16 cellular contexts compared by ENCODE assay signal in the genomic region with DNA sequence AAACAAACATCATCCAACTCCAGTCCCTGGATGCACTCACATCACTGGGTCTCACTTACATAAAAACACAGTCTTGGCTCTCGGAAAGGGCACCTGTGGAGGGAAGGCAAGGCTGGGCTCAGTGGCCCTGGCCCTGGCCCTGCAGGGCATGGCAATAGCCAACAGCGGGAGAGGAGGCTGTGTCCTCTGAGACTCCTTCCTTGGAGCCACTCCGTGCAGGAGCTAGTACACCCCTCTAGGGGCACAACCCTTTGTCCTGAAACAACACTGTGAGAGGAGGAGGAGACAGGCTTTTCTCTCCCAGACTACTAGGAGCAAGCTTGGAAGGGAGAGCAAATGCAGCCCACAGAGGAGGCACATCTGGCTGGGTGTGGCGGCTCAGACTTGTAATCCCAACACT. TPM values are rescaled to one million over a fixed set of nuclear protein-coding genes. Genes with fewer than 3 reads are reported as not detected.
DNase-seq lines count a peak whose midpoint lies in the region; ATAC-seq, FAIRE-seq and TF ChIP-seq lines count a peak whose summit lies in the region.
"Had no signal": no experiment of that assay in that cellular context is flagged by ENCODE, and none has a peak within 500 bp of the region (broad histone marks: within the 10 kb centered on the region; RNA-seq: fewer than 3 reads in every experiment).

No MANE protein-coding gene starts in this region.

- no peak overlapping the region for H3K4ac ChIP-seq in neuronal stem cell (ENCODE audit: low read length)

- POLR2A ChIA-PET in A549 (lab: Yijun Ruan, JAX) (no interaction called here), HCT116 (lab: Charles Lee) (interaction anchor here (0.6 kb wide), 1 partner anchor 236 kb away, joined by 3 read pairs; no protein-coding TSS in a partner anchor)

- no peaks in the 10 kb centered on the region for H3K27me3 ChIP-seq in HCT116 (ENCODE audit: insufficient read depth, low read length)
- H3K27me3 ChIP-seq in neuronal stem cell (ENCODE audit: control insufficient read depth in 3 of 3, insufficient read depth in 3 of 3, low read depth in 1 of 3, low read length in 3 of 3) = no peaks in the 10 kb centered on the region
- no peaks in the 10 kb centered on the region for H3K27me3 ChIP-seq in small intestine (ENCODE audit: control insufficient read depth in 2 of 2, insufficient read depth in 2 of 2, low read length in 2 of 2)
- H3K27me3 ChIP-seq: cardiac muscle cell had no signal

- H3K36me3 ChIP-seq in HCT116 (ENCODE audit: control insufficient read depth in 1 of 2, insufficient read depth in 2 of 2, low read length in 2 of 2) = peaks cover 70 to 82% of the 10 kb centered on the region in 2 experiments
- H3K36me3 ChIP-seq in neuronal stem cell (replicated peaks in 1 of 2; ENCODE audit: control insufficient read depth in 2 of 2, insufficient read depth in 2 of 2, low read length in 2 of 2) = peaks cover 38 to 98% of the 10 kb centered on the region in 2 donors
- peaks cover 17 to 25% of the 10 kb centered on the region in 2 donors for H3K36me3 ChIP-seq in small intestine (ENCODE audit: control insufficient read depth in 2 of 2, insufficient read depth in 2 of 2, low read length in 2 of 2)

- BruUV-seq in HCT116 (replicated peaks; lab: Mats Ljungman, UMichigan) = no TSS peak

- H3K4me3 ChIP-seq in A549 (no peak overlapping the region), HCT116 (replicated peaks in 1 of 2; ENCODE audit: low read depth in 1 of 2, low read length in 2 of 2) (no peak overlapping the region), neuronal stem cell (ENCODE audit: low read length in 2 of 2) (no peak overlapping the region), small intestine (ENCODE audit: low read depth in 1 of 2, low read length in 2 of 2) (no peak overlapping the region)
- H3K4me3 ChIP-seq: cardiac muscle cell had no signal

- H3K9me3 ChIP-seq in A549 (no peaks in the 10 kb centered on the region), HCT116 (ENCODE audit: control insufficient read depth in 1 of 2, insufficient read depth in 1 of 2, low read depth in 1 of 2, low read length in 2 of 2) (no peaks in the 10 kb centered on the region), neuronal stem cell (replicated peaks in 1 of 2; ENCODE audit: control insufficient read depth in 2 of 2, insufficient read depth in 1 of 2, low read depth in 1 of 2, low read length in 2 of 2) (no peaks in the 10 kb centered on the region), small intestine (ENCODE audit: control insufficient read depth, low read depth) (no peaks in the 10 kb centered on the region)

- no peak overlapping the region for H2BK120ac ChIP-seq in neuronal stem cell (ENCODE audit: low read depth, low read length)

- TF ChIP-seq EP300 in A549 (IDR thresholded peaks at IDR 0.05) = no peak

- H2AK5ac ChIP-seq in neuronal stem cell (ENCODE audit: low read depth, low read length) = no peak overlapping the region

- peaks cover 43% of the 10 kb centered on the region for H3K79me2 ChIP-seq in HCT116 (ENCODE audit: insufficient read depth, low read length)

- H3K9ac ChIP-seq in HCT116 (ENCODE audit: low read length) (no peak overlapping the region), neuronal stem cell (ENCODE audit: low read depth, low read length, poor library complexity) (peak overlapping the region; percentile 47)
- H3K9ac ChIP-seq: parathyroid adenoma had no signal

- H4K8ac ChIP-seq in neuronal stem cell (ENCODE audit: low read depth, low read length) = no peak overlapping the region

- no peak for TF ChIP-seq RAD21 in A549 (conservative IDR thresholded peaks at IDR 0.05 in 1 of 2, IDR thresholded peaks at IDR 0.05 in 1 of 2)
- no peak for TF ChIP-seq RAD21 in HCT116 (IDR thresholded peaks at IDR 0.05; ENCODE audit: low read depth)

- ATAC-seq in A549 (peak; percentile 46 to 59; a peak in 2 of 6 replicates), HCT116 (peak; percentile 63), HG02798 (IDR thresholded peaks at IDR 0.05; ENCODE audit: poor library complexity, unreplicated experiment) (no peak), GM19324 (IDR thresholded peaks at IDR 0.05; ENCODE audit: low FRiP score, unreplicated experiment) (no peak)

- H2BK15ac ChIP-seq in neuronal stem cell (ENCODE audit: low read length) = no peak overlapping the region

- no peaks in the 10 kb centered on the region for H3K79me1 ChIP-seq in neuronal stem cell (ENCODE audit: low read depth, low read length)

- H4K91ac ChIP-seq in neuronal stem cell (ENCODE audit: low read depth, low read length, poor library complexity) = no peak overlapping the region

- no peak for TF ChIP-seq CTCF in A549 (IDR thresholded peaks at IDR 0.05)
- TF ChIP-seq CTCF in HCT116 (IDR thresholded peaks at IDR 0.05 in 2 of 3, conservative IDR thresholded peaks at IDR 0.05 in 1 of 3; ENCODE audit: borderline replicate concordance in 1 of 3, insufficient read depth in 1 of 3, low read depth in 2 of 3, low read length in 2 of 3) = no peak

- TF ChIP-seq POLR2A in A549 (IDR thresholded peaks at IDR 0.05; ENCODE audit: low read length) = no peak
- no peak for TF ChIP-seq POLR2A in HCT116 (IDR thresholded peaks at IDR 0.05; ENCODE audit: borderline replicate concordance, extremely low read depth, insufficient read depth, insufficient read length)

- intact Hi-C loops in HCT116 (cut with micrococcal nuclease) = no loop called here

- CTCF ChIA-PET in A549 (lab: Yijun Ruan, JAX) (interaction anchor here (0.7 to 1.7 kb wide), 4 partner anchors 11 to 237 kb away, joined by 3 to 6 read pairs (median 4); no protein-coding TSS in a partner anchor), HCT116 (lab: Charles Lee) (interaction anchor here (1.7 kb wide), 1 partner anchor 236 kb away, joined by 7 read pairs; no protein-coding TSS in a partner anchor)

- no peak overlapping the region for H3K27ac ChIP-seq in A549
- H3K27ac ChIP-seq in HCT116 (ENCODE audit: low read depth, low read length) = no peak overlapping the region
- peak overlapping the region; percentile 61 for H3K27ac ChIP-seq in epithelial cell of prostate
- H3K27ac ChIP-seq in neuronal stem cell (replicated peaks; ENCODE audit: low read length) = no peak overlapping the region
- H3K27ac ChIP-seq in small intestine (ENCODE audit: low read depth in 1 of 2, low read length in 1 of 2) = no peak overlapping the region
- H3K27ac ChIP-seq: cardiac muscle cell had no signal

- FAIRE-seq in A549 (lab: Jason Lieb, UNC) (no peak), small intestine (lab: Jason Lieb, UNC) (no peak)

- H3K18ac ChIP-seq in neuronal stem cell (ENCODE audit: low read length) = no peak overlapping the region

- no peaks in the 10 kb centered on the region for H4K20me1 ChIP-seq in HCT116 (ENCODE audit: insufficient read depth)

- H3K4me2 ChIP-seq in A549 = no peak overlapping the region
- no peak overlapping the region for H3K4me2 ChIP-seq in HCT116 (ENCODE audit: low read length)
- H3K4me2 ChIP-seq in neuronal stem cell (ENCODE audit: insufficient read depth, low read length, poor library complexity, severe bottlenecking) = no peak overlapping the region

- no peaks in the 10 kb centered on the region for H3K9me2 ChIP-seq in HCT116 (ENCODE audit: insufficient read depth)

- no peak overlapping the region for H2BK12ac ChIP-seq in neuronal stem cell (ENCODE audit: low read length)

- no peak overlapping the region for H2BK5ac ChIP-seq in neuronal stem cell (ENCODE audit: low read length)

- WGBS in A549 (ENCODE audit: missing lambda C conversion rate) = 100% methylated on average over 4 of the region's 4 CpGs
- WGBS in neuronal stem cell (ENCODE audit: extremely low coverage in 2 of 2, insufficient read length in 2 of 2, insufficient replicate concordance in 1 of 2), 2 donors = no CpG with 5 or more reads among the region's 4 CpGs
- 71 to 73% (median 72%) methylated on average over 4 of the region's 4 CpGs for WGBS in small intestine, 3 donors

- no peak for DNase-seq in A549 (ENCODE audit: low read depth in 1 of 2, low spot score in 1 of 2)
- DNase-seq in HCT116 (ENCODE audit: low read depth, low spot score) = no peak
- DNase-seq in epithelial cell of prostate (ENCODE audit: low read depth, low spot score) = no peak
- DNase-seq in neuronal stem cell (ENCODE audit: low spot score) = peak; percentile 18
- no peak for DNase-seq in stimulated activated CD4-positive, alpha-beta T cell treated with anti-CD3 and anti-CD28 coated beads, Interleukin-4, amount 100 ng/mL, for 4 hours
- DNase-seq in small intestine = no peak
- DNase-seq: DMS79; mesenchymal stem cell; NCI-H1417 treated with DMSO at 0.1 percent for 48 hours; NCI-H510A; OCI-M1; stimulated activated CD8-positive, alpha-beta memory T cell treated with anti-CD3 and anti-CD28 coated beads, Interleukin-4, amount 100 ng/mL, for 48 hours had no signal

- H3K23ac ChIP-seq in neuronal stem cell (ENCODE audit: low read depth, low read length, poor library complexity) = no peak overlapping the region

- RAD21 ChIA-PET in HCT116 (lab: Charles Lee; ENCODE audit: low non-redundant PET in 1 of 2, low total read pairs in 2 of 2, uncharacterized antibody in 2 of 2, unreplicated experiment in 2 of 2) = no interaction called here

- H3K4me1 ChIP-seq in A549 (peaks cover 6% of the 10 kb centered on the region; the same call in 2 of the 3 replicates), HCT116 (ENCODE audit: control insufficient read depth in 1 of 2, insufficient read depth in 2 of 2, low read length in 2 of 2) (no peaks in the 10 kb centered on the region), neuronal stem cell (ENCODE audit: control insufficient read depth in 2 of 2, insufficient read depth in 1 of 2, low read depth in 1 of 2, low read length in 2 of 2) (peaks cover 2 to 4% of the 10 kb centered on the region in 2 donors), small intestine (ENCODE audit: control insufficient read depth in 2 of 2, insufficient read depth in 1 of 2, low read depth in 1 of 2, low read length in 1 of 2) (no peaks in the 10 kb centered on the region)

- H2AFZ ChIP-seq in HCT116 (ENCODE audit: low read depth, low read length, poor library complexity, severe bottlenecking) (no peak overlapping the region), neuronal stem cell (ENCODE audit: low read length) (no peak overlapping the region)
- H2AFZ ChIP-seq: parathyroid adenoma had no signal

- H3K14ac ChIP-seq in neuronal stem cell (ENCODE audit: low read length) = no peak overlapping the region

RNA-seq across cellular contexts. Expression of gene URB1, which starts 28.0 kb away (rescaled TPM):
- polyA plus RNA-seq in A549 (2011; rRNA removed) = 8.7 and 9.0 TPM in 2 replicates
- 4.8 and 6.7 TPM in 2 replicates for polyA plus RNA-seq in A549 (2012; cell fraction: cytosol; rRNA removed)
- 14.2 and 16.0 TPM in 2 replicates for polyA plus RNA-seq in A549 (2012; cell fraction: nucleus; rRNA removed)
- 9.5 to 10.3 TPM (median 10.1 TPM) in 3 replicates for polyA plus RNA-seq in A549 (2017; fragmentation: RNase III; extraction: RNeasy Plus Mini Kit Qiagen cat#74134 plus additional on column Dnase treatment)
- polyA minus RNA-seq in A549 (2011; rRNA and poly(A)+ RNA removed) = 21.2 and 22.7 TPM in 2 replicates
- total RNA-seq in HCT116 (2021; ENCODE audit: unreplicated experiment) = 28.3 TPM
- polyA plus RNA-seq in HCT116 (2012) = 11.9 and 13.4 TPM in 2 replicates
- 2.6 TPM for polyA plus RNA-seq in neuronal stem cell (2013, experiment 1 of 2)
- 2.8 TPM for polyA plus RNA-seq in neuronal stem cell (2013, experiment 2 of 2)
- 1 to 10 TPM in 1 of 3 donors, under 1 TPM in 2; 0.67 to 6.0 (median 0.81) TPM for polyA plus RNA-seq in small intestine

RNA-seq across cellular contexts. Expression of gene EVA1C, which starts 47.7 kb away (rescaled TPM):
- 41.1 and 45.5 TPM in 2 replicates for polyA plus RNA-seq in A549 (2011; rRNA removed)
- 14.5 and 15.7 TPM in 2 replicates for polyA plus RNA-seq in A549 (2012; cell fraction: cytosol; rRNA removed)
- polyA plus RNA-seq in A549 (2012; cell fraction: nucleus; rRNA removed) = 13.0 and 15.6 TPM in 2 replicates
- 42.3 to 50.4 TPM (median 48.0 TPM) in 3 replicates for polyA plus RNA-seq in A549 (2017; fragmentation: RNase III; extraction: RNeasy Plus Mini Kit Qiagen cat#74134 plus additional on column Dnase treatment)
- 22.8 and 29.4 TPM in 2 replicates for polyA minus RNA-seq in A549 (2011; rRNA and poly(A)+ RNA removed)
- total RNA-seq in HCT116 (2021; ENCODE audit: unreplicated experiment) = 29.3 TPM
- polyA plus RNA-seq in HCT116 (2012) = 13.5 and 14.9 TPM in 2 replicates
- 0.17 TPM for polyA plus RNA-seq in neuronal stem cell (2013, experiment 1 of 2)
- polyA plus RNA-seq in neuronal stem cell (2013, experiment 2 of 2) = 0.33 TPM
- 10 to 100 TPM; 13.5 to 33.5 (median 18.6) TPM for polyA plus RNA-seq in small intestine
- polyA plus RNA-seq: cardiac muscle cell had no signal

Comparison
In these comparisons a context has a peak if more than half of its experiments do, and no peak if none do; other contexts are left out.
1. ATAC-seq: peak in A549 (2 of 2) and HCT116 (single experiment); none in HG02798 (single experiment) and GM19324 (single experiment).